ENCODE assay signal across 19 cellular contexts in genomic region chr7:158547817-158548216, GRCh38. TPM values are rescaled to one million over a fixed set of nuclear protein-coding genes. Genes with fewer than 3 reads are reported as not detected.
DNase-seq lines count a peak whose midpoint lies in the region; ATAC-seq, FAIRE-seq and TF ChIP-seq lines count a peak whose summit lies in the region.
"Had no signal": no experiment of that assay in that cellular context is flagged by ENCODE, and none has a peak within 500 bp of the region (broad histone marks: within the 10 kb centered on the region; RNA-seq: fewer than 3 reads in every experiment).

No MANE protein-coding gene starts in this region.

- FAIRE-seq in H1 (lab: Jason Lieb, UNC), result no peak
- FAIRE-seq: D721Med, GM12891, GM18507, H54 had no signal

- BruUV-seq in HCT116 (replicated peaks; lab: Mats Ljungman, UMichigan), result no TSS peak

- H3K79me2 ChIP-seq in HCT116 (ENCODE audit: insufficient read depth, low read length), result no peaks in the 10 kb centered on the region
- H3K79me2 ChIP-seq in H1 (ENCODE audit: control insufficient read depth in 1 of 2, insufficient read depth in 2 of 2, low read length in 2 of 2), result no peaks in the 10 kb centered on the region

- TF ChIP-seq POLR2A in HCT116 (IDR thresholded peaks at IDR 0.05; ENCODE audit: borderline replicate concordance, extremely low read depth, insufficient read depth, insufficient read length) (no peak), H1 (IDR thresholded peaks at IDR 0.05; ENCODE audit: control extremely low read depth in 1 of 2, low read depth in 2 of 2, low read length in 2 of 2) (no peak)

- no peak overlapping the region for H2AFZ ChIP-seq in HCT116 (ENCODE audit: low read depth, low read length, poor library complexity, severe bottlenecking)
- no peak overlapping the region for H2AFZ ChIP-seq in H1 (ENCODE audit: low read length)
- H2AFZ ChIP-seq in mesenchymal stem cell (ENCODE audit: low read depth, low read length), result no peak overlapping the region
- H2AFZ ChIP-seq: GM23338 had no signal

- POLR2A ChIA-PET in HCT116 (lab: Charles Lee) (no interaction called here), H1 (lab: Charles Lee; ENCODE audit: partially characterized antibody) (no interaction called here)

- H3K9ac ChIP-seq in HCT116 (ENCODE audit: low read length), result no peak overlapping the region
- no peak overlapping the region for H3K9ac ChIP-seq in H1 (replicated peaks in 1 of 4; ENCODE audit: extremely low read depth in 1 of 4, low read depth in 3 of 4, low read length in 3 of 4)
- no peak overlapping the region for H3K9ac ChIP-seq in mesenchymal stem cell (ENCODE audit: low read length)

- no peak overlapping the region for H4K91ac ChIP-seq in H1 (replicated peaks; ENCODE audit: insufficient read length, low read length)
- peak overlapping the region; percentile 18 for H4K91ac ChIP-seq in mesenchymal stem cell (ENCODE audit: low read length)

- no peaks in the 10 kb centered on the region for H3K9me3 ChIP-seq in HCT116 (ENCODE audit: control insufficient read depth in 1 of 2, insufficient read depth in 1 of 2, low read depth in 1 of 2, low read length in 2 of 2)
- no peaks in the 10 kb centered on the region for H3K9me3 ChIP-seq in H1 (ENCODE audit: insufficient read depth in 2 of 2, low read depth in 1 of 2, low read length in 1 of 2)
- no peaks in the 10 kb centered on the region for H3K9me3 ChIP-seq in mesenchymal stem cell (ENCODE audit: control insufficient read depth, low read length)
- H3K9me3 ChIP-seq: HAP-1 had no signal

- H3K27ac ChIP-seq in HCT116 (ENCODE audit: low read depth, low read length) (no peak overlapping the region), H1 (ENCODE audit: low read depth, low read length) (no peak overlapping the region), mesenchymal stem cell (ENCODE audit: low read length, poor library complexity, severe bottlenecking) (no peak overlapping the region)

- H3K4ac ChIP-seq in H1 (replicated peaks; ENCODE audit: insufficient read length, low read depth, low read length), result no peak overlapping the region
- H3K4ac ChIP-seq in mesenchymal stem cell (ENCODE audit: low read depth in 1 of 2, low read length in 2 of 2), result no peak overlapping the region

- H3K79me1 ChIP-seq in H1 (ENCODE audit: low read depth, low read length) (no peaks in the 10 kb centered on the region), mesenchymal stem cell (replicated peaks; ENCODE audit: low read length, poor library complexity, severe bottlenecking) (no peaks in the 10 kb centered on the region)

- TF ChIP-seq EP300 in H1 (IDR thresholded peaks at IDR 0.05; ENCODE audit: borderline replicate concordance in 1 of 2, low read depth in 2 of 2, low read length in 2 of 2), result no peak

- H3K18ac ChIP-seq in H1 (ENCODE audit: extremely low read depth, low read length) (no peak overlapping the region), mesenchymal stem cell (ENCODE audit: low read depth in 1 of 2, low read length in 2 of 2) (no peak overlapping the region)

- H3K23ac ChIP-seq in H1 (ENCODE audit: insufficient read length), result no peak overlapping the region
- H3K23ac ChIP-seq in mesenchymal stem cell (ENCODE audit: low read length in 2 of 2), result no peak overlapping the region

- H2BK12ac ChIP-seq in H1 (ENCODE audit: low read depth, low read length) (no peak overlapping the region; the same call in 1 of the 2 replicates), mesenchymal stem cell (ENCODE audit: low read length in 2 of 2) (no peak overlapping the region)

- H3K14ac ChIP-seq in H1 (ENCODE audit: insufficient read length), result no peak overlapping the region
- H3K14ac ChIP-seq in mesenchymal stem cell (ENCODE audit: low read length in 2 of 2), result no peak overlapping the region

- no peak overlapping the region for H4K8ac ChIP-seq in H1 (ENCODE audit: extremely low read depth, insufficient read depth, low read length)
- H4K8ac ChIP-seq in mesenchymal stem cell (ENCODE audit: low read length), result no peak overlapping the region

- H2BK15ac ChIP-seq in H1 (ENCODE audit: low read length) (peak overlapping the region; percentile 36), mesenchymal stem cell (ENCODE audit: low read depth, poor library complexity, severe bottlenecking) (no peak overlapping the region)

- intact Hi-C loops in HCT116 (cut with micrococcal nuclease), result no loop called here

- no peak overlapping the region for H2BK120ac ChIP-seq in H1 (replicated peaks; ENCODE audit: low read depth, low read length)
- no peak overlapping the region for H2BK120ac ChIP-seq in mesenchymal stem cell (ENCODE audit: low read depth, low read length)

- H3K4me3 ChIP-seq in HCT116 (replicated peaks in 1 of 2; ENCODE audit: low read depth in 1 of 2, low read length in 2 of 2), result no peak overlapping the region
- no peak overlapping the region for H3K4me3 ChIP-seq in H1 (ENCODE audit: extremely low read depth in 1 of 4, insufficient read depth in 2 of 4, low read depth in 3 of 4, low read length in 4 of 4)
- H3K4me3 ChIP-seq in mesenchymal stem cell (ENCODE audit: insufficient read depth in 1 of 2, low read depth in 1 of 2, low read length in 2 of 2), result no peak overlapping the region
- H3K4me3 ChIP-seq: GM23338, HAP-1 had no signal

- H4K20me1 ChIP-seq in HCT116 (ENCODE audit: insufficient read depth) (no peaks in the 10 kb centered on the region), H1 (replicated peaks in 1 of 2; ENCODE audit: control insufficient read depth in 1 of 2, insufficient read depth in 2 of 2, low read length in 2 of 2) (no peaks in the 10 kb centered on the region)

- H3K27me3 ChIP-seq in HCT116 (ENCODE audit: insufficient read depth, low read length) (no peaks in the 10 kb centered on the region), H1 (replicated peaks in 1 of 4; ENCODE audit: control insufficient read depth in 3 of 4, extremely low read depth in 1 of 4, insufficient read depth in 3 of 4, low read length in 3 of 4) (no peaks in the 10 kb centered on the region), mesenchymal stem cell (ENCODE audit: control insufficient read depth in 1 of 2, insufficient read depth in 1 of 2, low read length in 2 of 2) (peaks cover 0 to 12% of the 10 kb centered on the region in 2 experiments)

- H3K4me2 ChIP-seq in HCT116 (ENCODE audit: low read length), result no peak overlapping the region
- H3K4me2 ChIP-seq in H1 (ENCODE audit: insufficient read depth in 1 of 2, low read depth in 2 of 2, low read length in 2 of 2), result no peak overlapping the region
- H3K4me2 ChIP-seq in mesenchymal stem cell (ENCODE audit: low read length, poor library complexity, severe bottlenecking), result no peak overlapping the region
- H3K4me2 ChIP-seq: GM23338 had no signal

- TF ChIP-seq RAD21 in HCT116 (IDR thresholded peaks at IDR 0.05; ENCODE audit: low read depth) (no peak), H1 (IDR thresholded peaks at IDR 0.05 in 1 of 2, conservative IDR thresholded peaks at IDR 0.05 in 1 of 2; ENCODE audit: low read depth in 2 of 2, low read length in 2 of 2) (no peak)

- H3K23me2 ChIP-seq in H1 (ENCODE audit: low read depth, low read length), result no peaks in the 10 kb centered on the region

- H2BK5ac ChIP-seq in H1 (ENCODE audit: low read depth, low read length) (no peak overlapping the region), mesenchymal stem cell (ENCODE audit: low read depth, low read length, poor library complexity, severe bottlenecking) (no peak overlapping the region)

- CTCF ChIA-PET in HCT116 (lab: Charles Lee), result no interaction called here
- CTCF ChIA-PET in H1 (lab: Charles Lee; ENCODE audit: partially characterized antibody), result no interaction called here

- 92% methylated on average over 9 of the region's 9 CpGs; no CpG with 5 or more reads in 1 of the 2 experiments for WGBS in H1 (ENCODE audit: extremely low coverage in 1 of 2, insufficient coverage in 1 of 2, insufficient read length in 1 of 2, insufficient replicate concordance in 2 of 2, low coverage in 1 of 2, low lambda C conversion rate in 2 of 2, missing lambda C conversion rate in 1 of 2), 2 experiments
- WGBS in mesenchymal stem cell, result 79% methylated on average over 9 of the region's 9 CpGs

- H3K4me1 ChIP-seq in HCT116 (ENCODE audit: control insufficient read depth in 1 of 2, insufficient read depth in 2 of 2, low read length in 2 of 2) (no peaks in the 10 kb centered on the region), H1 (replicated peaks in 1 of 4; ENCODE audit: control insufficient read depth in 3 of 4, insufficient read depth in 4 of 4, low read length in 3 of 4) (peaks cover 0 to 19% (median 14%) of the 10 kb centered on the region in 4 experiments; a peak in 6 of 7 replicates), mesenchymal stem cell (ENCODE audit: control insufficient read depth, insufficient read depth, low read depth, low read length) (no peaks in the 10 kb centered on the region)
- H3K4me1 ChIP-seq: HAP-1 had no signal

- no peak overlapping the region for H4K5ac ChIP-seq in H1 (ENCODE audit: insufficient read length, low read depth, low read length)

- peak; percentile 22; the same call in 1 of the 2 replicates for ATAC-seq in HCT116
- ATAC-seq in HG03457 (IDR thresholded peaks at IDR 0.05; ENCODE audit: unreplicated experiment), result no peak
- ATAC-seq: GM23338 had no signal

- no peaks in the 10 kb centered on the region for H3K36me3 ChIP-seq in HCT116 (ENCODE audit: control insufficient read depth in 1 of 2, insufficient read depth in 2 of 2, low read length in 2 of 2)
- no peaks in the 10 kb centered on the region for H3K36me3 ChIP-seq in H1 (ENCODE audit: control insufficient read depth in 2 of 4, insufficient read depth in 4 of 4, low read length in 3 of 4)
- no peaks in the 10 kb centered on the region for H3K36me3 ChIP-seq in mesenchymal stem cell (ENCODE audit: control insufficient read depth in 1 of 2, insufficient read depth in 2 of 2, low read depth in 1 of 2, low read length in 2 of 2)
- H3K36me3 ChIP-seq: HAP-1 had no signal

- RAD21 ChIA-PET in HCT116 (lab: Charles Lee; ENCODE audit: low non-redundant PET in 1 of 2, low total read pairs in 2 of 2, uncharacterized antibody in 2 of 2, unreplicated experiment in 2 of 2), result no interaction called here

- no peak overlapping the region for H3K56ac ChIP-seq in H1 (replicated peaks; ENCODE audit: insufficient read length, low read depth, low read length)

- no peaks in the 10 kb centered on the region for H3K9me2 ChIP-seq in HCT116 (ENCODE audit: insufficient read depth)

- DNase-seq in HCT116 (ENCODE audit: low read depth, low spot score) (no peak), H1 (ENCODE audit: low read depth in 1 of 2, low spot score in 2 of 2) (no peak), mesenchymal stem cell (no peak), hepatic stellate cell (ENCODE audit: low spot score) (no peak), kidney tubule cell (ENCODE audit: low spot score) (no peak)
- DNase-seq in stimulated activated CD4-positive, alpha-beta T cell treated with anti-CD3 and anti-CD28 coated beads, Interleukin-4, amount 100 ng/mL, for 24 hours, result no peak
- DNase-seq: CD4-positive, alpha-beta T cell; CD8-positive, alpha-beta memory T cell; DMS 273 treated with DMSO at 0.1 percent for 48 hours; DMS79 treated with DMSO at 0.1 percent for 48 hours; GF-D8 had no signal

- H2AK5ac ChIP-seq in H1 (ENCODE audit: low read depth, low read length), result no peak overlapping the region
- H2AK5ac ChIP-seq in mesenchymal stem cell (ENCODE audit: low read length, severe bottlenecking), result no peak overlapping the region

- no peak overlapping the region for H2BK20ac ChIP-seq in H1 (ENCODE audit: low read length)

- TF ChIP-seq CTCF in HCT116 (IDR thresholded peaks at IDR 0.05 in 2 of 3, conservative IDR thresholded peaks at IDR 0.05 in 1 of 3; ENCODE audit: borderline replicate concordance in 1 of 3, insufficient read depth in 1 of 3, low read depth in 2 of 3, low read length in 2 of 3) (no peak), H1 (IDR thresholded peaks at IDR 0.05; ENCODE audit: control extremely low read depth in 1 of 3, insufficient read depth in 1 of 3, low read depth in 1 of 3, low read length in 3 of 3) (no peak)

RNA-seq across cellular contexts. Expression of gene PTPRN2, which starts 39.8 kb away (rescaled TPM):
- 2.1 TPM for total RNA-seq in HCT116 (2021; ENCODE audit: unreplicated experiment)
- polyA plus RNA-seq in HCT116 (2012), result 3.7 and 4.2 TPM in 2 replicates
- 3.6 and 4.5 TPM in 2 replicates for total RNA-seq in H1 (2021; fragmentation: NEBNext Ultra II Directional; extraction: Animal tissue kit (Norgen Biotek cat#: 25700))
- 2.6 and 4.9 TPM in 2 replicates for polyA plus RNA-seq in H1 (2011; rRNA removed)
- 3.7 TPM for polyA plus RNA-seq in H1 (2011; cell fraction: cytosol; rRNA removed)
- polyA plus RNA-seq in H1 (2011; cell fraction: nucleus; rRNA removed), result 5.5 TPM
- polyA plus RNA-seq in H1 (2012, experiment 1 of 2), result 1.3 to 2.3 TPM (median 1.8 TPM) in 4 replicates
- 1.4 TPM for polyA plus RNA-seq in H1 (2012, experiment 2 of 2)
- 1.4 TPM for polyA plus RNA-seq in H1 (2013, experiment 1 of 2)
- 1.5 TPM for polyA plus RNA-seq in H1 (2013, experiment 2 of 2)
- polyA minus RNA-seq in H1 (2011; rRNA and poly(A)+ RNA removed), result 3.4 and 3.5 TPM in 2 replicates
- 4.8 TPM for polyA minus RNA-seq in H1 (2011; cell fraction: cytosol; rRNA and poly(A)+ RNA removed)
- 7.4 TPM for polyA minus RNA-seq in H1 (2011; cell fraction: nucleus; rRNA and poly(A)+ RNA removed)
- 0.51 TPM for polyA plus RNA-seq in mesenchymal stem cell (2013, experiment 1 of 2)
- polyA plus RNA-seq in mesenchymal stem cell (2013, experiment 2 of 2), result 0.55 TPM
- total RNA-seq: G401 had no signal
